Comparison of ENCODE assay signal across 17 cellular contexts in genomic region chr6:163087981-163088380, GRCh38.
DNase-seq lines count a peak whose midpoint lies in the region; ATAC-seq and TF ChIP-seq lines count a peak whose summit lies in the region.
"Had no signal": no experiment of that assay in that cellular context is flagged by ENCODE, and none has a peak within 500 bp of the region (broad histone marks: within the 10 kb centered on the region; RNA-seq: fewer than 3 reads in every experiment).

No MANE protein-coding gene starts in this region.

- H3K4me3 ChIP-seq in cardiac muscle cell = peak overlapping the region; percentile 3
- H3K4me3 ChIP-seq in heart right ventricle = peak overlapping the region in 5 of 10 donors; percentile 3 to 37 (median 30)
- no peak overlapping the region for H3K4me3 ChIP-seq in right cardiac atrium (ENCODE audit: low read length)
- no peak overlapping the region for H3K4me3 ChIP-seq in right atrium auricular region
- H3K4me3 ChIP-seq: A549; BLaER1 treated with 17β-estradiol and CSF1 and Interleukin-3, amounts not matched to agents 10 nM and 100 nM had no signal

- DNase-seq in cardiac muscle cell (ENCODE audit: low read depth in 1 of 2, low spot score in 1 of 2) = no peak
- no peak for DNase-seq in left cardiac atrium
- no peak for DNase-seq in heart right ventricle
- DNase-seq in right cardiac atrium = no peak
- DNase-seq in left ventricle myocardium superior = no peak
- DNase-seq in right atrium auricular region (ENCODE audit: low spot score) = no peak
- DNase-seq: AML-193; Caco-2; Calu3; CD4-positive, alpha-beta T cell; CD8-positive, alpha-beta T cell; DMS79 treated with DMSO at 0.1 percent for 48 hours; GF-D8 had no signal

- ATAC-seq in left cardiac atrium (no peak), heart right ventricle (peak in 4 of 8 donors; percentile 50 to 59 (median 58)), right cardiac atrium (no peak), left ventricle myocardium superior (peak; percentile 56)
- ATAC-seq: A549; CD8-positive, alpha-beta T cell had no signal

- H3K9me3 ChIP-seq in cardiac muscle cell (ENCODE audit: low read depth) = no peaks in the 10 kb centered on the region
- H3K9me3 ChIP-seq in heart right ventricle = no peaks in the 10 kb centered on the region
- H3K9me3 ChIP-seq in right cardiac atrium (ENCODE audit: control insufficient read depth, low read length) = no peaks in the 10 kb centered on the region
- H3K9me3 ChIP-seq in right atrium auricular region = no peaks in the 10 kb centered on the region
- H3K9me3 ChIP-seq: A549; BLaER1 treated with 17β-estradiol and CSF1 and Interleukin-3, amounts not matched to agents 10 nM and 100 nM; Caco-2 had no signal

- H3K36me3 ChIP-seq in cardiac muscle cell (no peaks in the 10 kb centered on the region), heart right ventricle (no peaks in the 10 kb centered on the region), right atrium auricular region (no peaks in the 10 kb centered on the region)
- H3K36me3 ChIP-seq: BLaER1 treated with 17β-estradiol and CSF1 and Interleukin-3, amounts not matched to agents 10 nM and 100 nM had no signal

- no peak overlapping the region for H3K27ac ChIP-seq in cardiac muscle cell
- peak overlapping the region in 6 of 10 donors; percentile 6 to 65 (median 52) for H3K27ac ChIP-seq in heart right ventricle
- H3K27ac ChIP-seq in right cardiac atrium (ENCODE audit: low read length) = no peak overlapping the region
- H3K27ac ChIP-seq in right atrium auricular region = no peak overlapping the region
- H3K27ac ChIP-seq: 22Rv1; A549; BLaER1 treated with 17β-estradiol and CSF1 and Interleukin-3, amounts not matched to agents 10 nM and 100 nM; C4-2B had no signal

- intact Hi-C loops in left cardiac atrium (cut with DNase I) = no loop called here
- intact Hi-C loops in heart right ventricle (cut with DNase I) = no loop called here
- intact Hi-C loops in right cardiac atrium (cut with DNase I) = no loop called here
- intact Hi-C loops in left ventricle myocardium superior (cut with micrococcal nuclease) = no loop called here

- TF ChIP-seq CTCF in cardiac muscle cell (IDR thresholded peaks at IDR 0.05; ENCODE audit: low read depth, low read length) = no peak
- TF ChIP-seq CTCF in heart right ventricle (IDR thresholded peaks at IDR 0.05) = no peak
- no peak for TF ChIP-seq CTCF in right atrium auricular region (IDR thresholded peaks at IDR 0.05)

- H3K27me3 ChIP-seq in cardiac muscle cell (no peaks in the 10 kb centered on the region), heart right ventricle (no peaks in the 10 kb centered on the region), right cardiac atrium (ENCODE audit: control insufficient read depth, insufficient read depth) (no peaks in the 10 kb centered on the region), right atrium auricular region (no peaks in the 10 kb centered on the region)
- H3K27me3 ChIP-seq: BLaER1 treated with 17β-estradiol and CSF1 and Interleukin-3, amounts not matched to agents 10 nM and 100 nM had no signal

- H3K4me1 ChIP-seq in cardiac muscle cell (ENCODE audit: low read depth) = peaks cover 58% of the 10 kb centered on the region
- peaks cover 0 to 16% (median 0%) of the 10 kb centered on the region in 9 donors for H3K4me1 ChIP-seq in heart right ventricle
- H3K4me1 ChIP-seq in right cardiac atrium (ENCODE audit: control insufficient read depth, insufficient read depth, low read length) = no peaks in the 10 kb centered on the region
- H3K4me1 ChIP-seq in right atrium auricular region = no peaks in the 10 kb centered on the region
- H3K4me1 ChIP-seq: A549; BLaER1 treated with 17β-estradiol and CSF1 and Interleukin-3, amounts not matched to agents 10 nM and 100 nM; Caco-2 had no signal

Comparison
In these comparisons a context has a peak if more than half of its experiments do, and no peak if none do; other contexts are left out.
1. H3K27ac ChIP-seq: peak in heart right ventricle (6 of 10); none in cardiac muscle cell (single experiment), right cardiac atrium (single experiment) and right atrium auricular region (0 of 2).